In genomic region chr2:216082805-216083204, GRCh38 we compare ENCODE assay signal across 8 cellular contexts. TPM values are rescaled to one million over a fixed set of nuclear protein-coding genes. Genes with fewer than 3 reads are reported as not detected.
DNase-seq lines count a peak whose midpoint lies in the region; ATAC-seq lines count a peak whose summit lies in the region.

No MANE protein-coding gene starts in this region.

- ATAC-seq in central memory CD8-positive, alpha-beta T cell (replicated peaks; ENCODE audit: extremely low read depth, poor library complexity, severe bottlenecking): no peak
- no peak for ATAC-seq in GM21515 (IDR thresholded peaks at IDR 0.05; ENCODE audit: unreplicated experiment)

- no peaks in the 10 kb centered on the region for H3K27me3 Mint-ChIP-seq in T-helper 1 cell treated with Interleukin-12 subunit alpha and Interleukin-12 subunit beta and Interleukin-4 antibody, amounts not matched to agents 30 μg/mL and 1 μg/mL, for 36 hours (ENCODE audit: low read depth)
- no peaks in the 10 kb centered on the region for H3K27me3 Mint-ChIP-seq in central memory CD8-positive, alpha-beta T cell

- no peak for DNase-seq in T-helper 1 cell
- peak; percentile 50 for DNase-seq in NCI-H345 (lab: John Stamatoyannopoulos, UW)
- DNase-seq in central memory CD8-positive, alpha-beta T cell (ENCODE audit: low spot score in 2 of 2): no peak
- DNase-seq in pons (ENCODE audit: low spot score): peak; percentile 71
- DNase-seq in NCI-H226: no peak
- no peak for DNase-seq in mesenteric fat pad (ENCODE audit: low spot score)

- peak overlapping the region; percentile 74 for H3K27ac Mint-ChIP-seq in T-helper 1 cell treated with Interleukin-12 subunit alpha and Interleukin-12 subunit beta and Interleukin-4 antibody, amounts not matched to agents 30 μg/mL and 1 μg/mL, for 36 hours
- peak overlapping the region; percentile 47 for H3K27ac Mint-ChIP-seq in central memory CD8-positive, alpha-beta T cell (ENCODE audit: low read depth)

- H3K9me3 Mint-ChIP-seq in T-helper 1 cell treated with Interleukin-12 subunit alpha and Interleukin-12 subunit beta and Interleukin-4 antibody, amounts not matched to agents 30 μg/mL and 1 μg/mL, for 36 hours: no peaks in the 10 kb centered on the region
- H3K9me3 Mint-ChIP-seq in central memory CD8-positive, alpha-beta T cell: no peaks in the 10 kb centered on the region

- peaks cover 52% of the 10 kb centered on the region for H3K4me1 Mint-ChIP-seq in T-helper 1 cell treated with Interleukin-12 subunit alpha and Interleukin-12 subunit beta and Interleukin-4 antibody, amounts not matched to agents 30 μg/mL and 1 μg/mL, for 36 hours (ENCODE audit: low read depth)
- peaks cover 58% of the 10 kb centered on the region for H3K4me1 Mint-ChIP-seq in central memory CD8-positive, alpha-beta T cell

- H3K4me3 Mint-ChIP-seq in T-helper 1 cell treated with Interleukin-12 subunit alpha and Interleukin-12 subunit beta and Interleukin-4 antibody, amounts not matched to agents 30 μg/mL and 1 μg/mL, for 36 hours: peak overlapping the region; percentile 92
- peak overlapping the region; percentile 95 for H3K4me3 Mint-ChIP-seq in central memory CD8-positive, alpha-beta T cell

- H3K36me3 Mint-ChIP-seq in T-helper 1 cell treated with Interleukin-12 subunit alpha and Interleukin-12 subunit beta and Interleukin-4 antibody, amounts not matched to agents 30 μg/mL and 1 μg/mL, for 36 hours (ENCODE audit: low read depth): peaks cover 12% of the 10 kb centered on the region
- peaks cover 7% of the 10 kb centered on the region for H3K36me3 Mint-ChIP-seq in central memory CD8-positive, alpha-beta T cell (ENCODE audit: insufficient read depth)

RNA-seq across cellular contexts. Expression of gene TMEM169, which starts 1.1 kb away (rescaled TPM):
- 0.45 TPM for total RNA-seq in mesenteric fat pad

RNA-seq across cellular contexts. Expression of gene PECR, which starts 1.2 kb away (rescaled TPM):
- 32.4 TPM for total RNA-seq in mesenteric fat pad

RNA-seq across cellular contexts. Expression of gene XRCC5, which starts 26.3 kb away (rescaled TPM):
- 213 TPM for total RNA-seq in mesenteric fat pad

Comparison
In these comparisons a context has a peak if more than half of its experiments do, and no peak if none do; other contexts are left out.
1. DNase-seq: peak in NCI-H345 (single experiment) and pons (single experiment); none in T-helper 1 cell (0 of 5), central memory CD8-positive, alpha-beta T cell (0 of 2), NCI-H226 (single experiment) and mesenteric fat pad (single experiment).